In the genomic region with DNA sequence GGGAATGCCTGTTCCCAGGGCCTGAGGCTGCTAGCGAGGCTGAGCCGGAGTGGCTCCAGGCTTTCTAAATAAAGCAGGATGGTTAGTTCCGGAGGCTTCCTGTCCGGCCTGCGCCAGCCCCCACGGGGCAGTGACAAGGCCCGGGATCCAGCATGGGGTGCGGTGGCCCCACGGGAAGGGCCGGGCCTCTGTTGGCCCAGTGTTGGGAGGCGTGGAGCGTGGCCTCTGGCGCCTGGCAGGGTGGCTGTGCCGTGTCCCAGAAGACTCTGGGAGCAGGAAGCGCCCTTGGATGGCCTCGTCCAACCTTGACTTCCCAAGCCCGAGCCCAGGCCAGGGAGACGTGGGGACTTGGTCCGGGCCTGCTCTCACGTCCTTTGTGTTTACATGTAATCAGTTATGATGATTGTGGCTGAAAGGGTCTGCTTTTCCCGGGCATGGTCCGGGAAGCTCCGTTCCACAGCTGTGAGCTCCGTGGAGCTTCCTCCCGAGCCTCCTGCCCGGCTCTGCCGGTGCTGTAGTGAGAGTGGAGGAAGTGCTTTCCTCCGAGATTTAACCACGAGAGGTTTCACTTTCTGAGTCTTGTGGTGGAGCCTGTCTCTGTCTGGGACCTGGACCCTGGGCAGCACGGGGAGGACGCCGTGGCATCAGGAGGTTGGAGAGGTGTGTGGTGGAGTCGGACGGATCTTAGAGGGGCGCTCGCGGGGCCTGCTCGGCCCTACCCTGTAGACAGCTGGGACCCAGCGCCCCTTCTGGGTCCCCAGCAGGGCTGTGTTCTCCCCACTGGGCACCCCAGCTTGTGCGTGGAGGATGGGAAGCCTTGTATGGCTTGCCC, we compare ENCODE assay signal across 8 cellular contexts. TPM values are rescaled to one million over a fixed set of nuclear protein-coding genes. Genes with fewer than 3 reads are reported as not detected.
DNase-seq lines count a peak whose midpoint lies in the region; ATAC-seq and TF ChIP-seq lines count a peak whose summit lies in the region.

No MANE protein-coding gene starts in this region.

- H3K9me3 Mint-ChIP-seq in CD14-positive monocyte = peaks cover 0 to 15% (median 6%) of the 10 kb centered on the region in 7 donors
- H3K9me3 Mint-ChIP-seq in T-cell = no peaks in the 10 kb centered on the region

- H3K4me3 ChIP-seq in fibroblast of lung (replicated peaks in 1 of 4; ENCODE audit: control extremely low read depth in 1 of 4, insufficient read depth in 1 of 4, low read depth in 3 of 4, low read length in 4 of 4) = peak overlapping the region; percentile 28 to 91 (median 44)
- H3K4me3 ChIP-seq in osteoblast (ENCODE audit: insufficient read depth, low read length) = peak overlapping the region; percentile 64

- H3K4me1 ChIP-seq in fibroblast of lung (ENCODE audit: control insufficient read depth, extremely low read depth, insufficient read depth, low read length) (peaks cover 15% of the 10 kb centered on the region), osteoblast (ENCODE audit: insufficient read depth, low read length) (peaks cover 40% of the 10 kb centered on the region)

- H3K27ac Mint-ChIP-seq in CD14-positive monocyte = peak overlapping the region in 4 of 7 donors; percentile 4 to 34 (median 16)
- H3K27ac Mint-ChIP-seq in T-cell = peak overlapping the region; percentile 72 to 75

- TF ChIP-seq CTCF in CD14-positive monocyte (IDR thresholded peaks at IDR 0.05) = no peak
- no peak for TF ChIP-seq CTCF in fibroblast of lung (conservative IDR thresholded peaks at IDR 0.05 in 1 of 2, IDR thresholded peaks at IDR 0.05 in 1 of 2; ENCODE audit: low read depth in 1 of 2, low read length in 2 of 2)
- TF ChIP-seq CTCF in osteoblast (IDR thresholded peaks at IDR 0.05; ENCODE audit: extremely low read depth, low read depth, low read length) = no peak

- H3K27ac ChIP-seq in fibroblast of lung (ENCODE audit: insufficient read depth, low read length) (peak overlapping the region; percentile 82), osteoblast (ENCODE audit: low read depth, low read length) (peak overlapping the region; percentile 71)

- H3K4me1 Mint-ChIP-seq in CD14-positive monocyte (peaks cover 31% of the 10 kb centered on the region), T-cell (peaks cover 29 to 39% (median 31%) of the 10 kb centered on the region in 3 donors)

- intact Hi-C loops in CD14-positive monocyte (cut with micrococcal nuclease) = no loop called here

- H3K79me2 ChIP-seq in fibroblast of lung (ENCODE audit: control insufficient read depth, insufficient read depth, low read length) = peaks cover 85% of the 10 kb centered on the region
- H3K79me2 ChIP-seq in osteoblast (ENCODE audit: insufficient read depth, low read length) = peaks cover 89% of the 10 kb centered on the region

- no peaks in the 10 kb centered on the region for H3K27me3 ChIP-seq in fibroblast of lung (ENCODE audit: control insufficient read depth, insufficient read depth, low read length)
- H3K27me3 ChIP-seq in osteoblast (ENCODE audit: insufficient read depth, low read length) = no peaks in the 10 kb centered on the region

- H2AFZ ChIP-seq in fibroblast of lung (ENCODE audit: low read length) (peak overlapping the region; percentile 38), osteoblast (ENCODE audit: low read length) (peak overlapping the region; percentile 81)

- CTCF ChIA-PET in T-cell (lab: Charles Lee) = interaction anchor here in 1 of 2 donors (1.2 kb wide), 1 partner anchor 10 kb away, joined by 3 read pairs; no protein-coding TSS in a partner anchor

- H3K27me3 Mint-ChIP-seq in CD14-positive monocyte (ENCODE audit: low read depth in 3 of 3) = peaks cover 29 to 77% (median 49%) of the 10 kb centered on the region in 3 donors
- peaks cover 0 to 32% of the 10 kb centered on the region in 2 donors for H3K27me3 Mint-ChIP-seq in T-cell

- H3K36me3 ChIP-seq in fibroblast of lung (ENCODE audit: control insufficient read depth, insufficient read depth, low read length) = no peaks in the 10 kb centered on the region
- no peaks in the 10 kb centered on the region for H3K36me3 ChIP-seq in osteoblast (ENCODE audit: insufficient read depth, low read length)

- H3K36me3 Mint-ChIP-seq in CD14-positive monocyte (peaks cover 2 to 5% of the 10 kb centered on the region in 2 donors), T-cell (no peaks in the 10 kb centered on the region)

- peak overlapping the region; percentile 70 for H3K9ac ChIP-seq in fibroblast of lung (ENCODE audit: insufficient read depth, low read length)

- peak; percentile 3 to 34 (median 30) for ATAC-seq in T-cell (replicated peaks in 1 of 4)
- ATAC-seq in GM18502 (IDR thresholded peaks at IDR 0.05; ENCODE audit: poor library complexity, unreplicated experiment) = no peak
- no peak for ATAC-seq in GM18907 (IDR thresholded peaks at IDR 0.05; ENCODE audit: unreplicated experiment)
- ATAC-seq in GM21717 (IDR thresholded peaks at IDR 0.05; ENCODE audit: unreplicated experiment) = no peak
- ATAC-seq in stimulated activated naive CD8-positive, alpha-beta T cell treated with anti-CD3 and anti-CD28 coated beads, Interleukin-15, Interleukin-2, amounts not matched to agents 100 U/mL and 50 U/mL, for 24 hours = no peak

- DNase-seq in CD14-positive monocyte (ENCODE audit: low spot score) = no peak
- DNase-seq in T-cell = peak in 4 of 34 experiments; percentile 10 to 29 (median 17)
- DNase-seq in fibroblast of lung (ENCODE audit: low read depth in 2 of 2) = peak in 1 of 2 donors; percentile 28
- DNase-seq in osteoblast (ENCODE audit: insufficient read length, low spot score, missing footprints) = peak; percentile 96
- DNase-seq in stimulated activated naive CD8-positive, alpha-beta T cell treated with anti-CD3 and anti-CD28 coated beads, Interleukin-15, Interleukin-2, amounts not matched to agents 100 U/mL and 50 U/mL, for 24 hours = no peak

- peak overlapping the region; percentile 83 to 99 for H3K4me3 Mint-ChIP-seq in CD14-positive monocyte
- H3K4me3 Mint-ChIP-seq in T-cell = peak overlapping the region; percentile 62 to 79 (median 78)

- peak overlapping the region; percentile 95 for H3K4me2 ChIP-seq in fibroblast of lung (ENCODE audit: extremely low read depth, insufficient read depth, low read length)
- H3K4me2 ChIP-seq in osteoblast (ENCODE audit: insufficient read depth, low read length) = peak overlapping the region; percentile 95

- POLR2A ChIA-PET in T-cell (lab: Charles Lee) = no interaction called here

- H3K9me3 ChIP-seq in fibroblast of lung (ENCODE audit: control insufficient read depth, insufficient read depth, low read depth, low read length) (no peaks in the 10 kb centered on the region), osteoblast (ENCODE audit: low read depth, low read length) (no peaks in the 10 kb centered on the region)

- no peaks in the 10 kb centered on the region for H4K20me1 ChIP-seq in fibroblast of lung (ENCODE audit: control insufficient read depth, extremely low read depth, insufficient read depth, low read length)
- H4K20me1 ChIP-seq in osteoblast (ENCODE audit: insufficient read depth, low read length) = peaks cover 76% of the 10 kb centered on the region

RNA-seq across cellular contexts. Expression of gene GNA11, which starts 4.6 kb away (rescaled TPM):
- under 1 TPM; 0.25 to 0.37 TPM for polyA plus RNA-seq in CD14-positive monocyte
- 1 to 10 TPM; 2.3 to 6.3 (median 4.0) TPM for total RNA-seq in T-cell
- 40.8 and 46.2 TPM in 2 replicates for total RNA-seq in fibroblast of lung
- 43.7 and 61.4 TPM in 2 replicates for polyA plus RNA-seq in fibroblast of lung
- polyA plus RNA-seq in fibroblast of lung (2012) = 58.8 and 73.6 TPM in 2 replicates
- polyA minus RNA-seq in fibroblast of lung (ENCODE audit: low replicate concordance) = 184 and 228 TPM in 2 replicates
- total RNA-seq in osteoblast = 73.7 and 74.2 TPM in 2 replicates

RNA-seq across cellular contexts. Expression of gene TLE5, which starts 36.4 kb away (rescaled TPM):
- polyA plus RNA-seq in CD14-positive monocyte (10 to 100 TPM; 27.5 to 34.4 TPM), fibroblast of lung (319 and 328 TPM in 2 replicates)
- total RNA-seq in T-cell (1,000 to 10,000 TPM in 3 of 5 donors, 100 to 1,000 TPM in 2; 777 to 1,202 (median 1,047) TPM), fibroblast of lung (111 and 173 TPM in 2 replicates), osteoblast (209 and 211 TPM in 2 replicates)
- polyA plus RNA-seq in fibroblast of lung (2012) = 381 and 398 TPM in 2 replicates
- 594 and 771 TPM in 2 replicates for polyA minus RNA-seq in fibroblast of lung (ENCODE audit: low replicate concordance)

RNA-seq across cellular contexts. Expression of gene GNA15, which starts 37.1 kb away (rescaled TPM):
- polyA plus RNA-seq in CD14-positive monocyte = 10 to 100 TPM; 38.7 to 41.3 TPM
- total RNA-seq in T-cell = 10 to 100 TPM in 1 of 5 donors, 1 to 10 TPM in 4; 1.8 to 13.2 (median 2.8) TPM
- total RNA-seq in fibroblast of lung = not detected in 2 replicates
- not detected in 2 replicates for polyA plus RNA-seq in fibroblast of lung
- polyA plus RNA-seq in fibroblast of lung (2012) = not detected in 2 replicates
- not detected in 2 replicates for polyA minus RNA-seq in fibroblast of lung (ENCODE audit: low replicate concordance)
- total RNA-seq in osteoblast = 0.36 TPM in 1 of 2 replicates, not detected in the other

Comparison
In these comparisons a context has a peak if more than half of its experiments do, and no peak if none do; other contexts are left out.
1. ATAC-seq: peak in T-cell (4 of 4); none in GM18502 (single experiment), GM18907 (single experiment), GM21717 (single experiment) and stimulated activated naive CD8-positive, alpha-beta T cell treated with anti-CD3 and anti-CD28 coated beads, Interleukin-15, Interleukin-2, amounts not matched to agents 100 U/mL and 50 U/mL, for 24 hours (single experiment).